21 cellular contexts compared by ENCODE assay signal in genomic region chrX:147763131-147763530, GRCh38.
"Had no signal": no experiment of that assay in that cellular context is flagged by ENCODE, and none has a peak within 500 bp of the region (broad histone marks: within the 10 kb centered on the region; RNA-seq: fewer than 3 reads in every experiment).

No MANE protein-coding gene starts in this region.

- ATAC-seq: gastroesophageal sphincter; heart left ventricle; left ventricle myocardium superior; natural killer cell treated with Interleukin-12 subunit alpha and Interleukin-12 subunit beta and Interleukin-15 and Interleukin-18, amount 100 ng/mL, for 72 hours; stimulated activated naive B cell treated with anti-CD40 and anti-IgM and Interleukin-4, amounts not matched to agents 10 μg/mL and 1 μg/mL and 100 μg/mL, for 72 hours had no signal

- H3K4me1 Mint-ChIP-seq: stimulated activated naive B cell treated with anti-CD40 and anti-IgM and Interleukin-4, amounts not matched to agents 10 μg/mL and 1 μg/mL and 100 μg/mL, for 72 hours had no signal

- H3K27ac ChIP-seq: epithelial cell of prostate, gastroesophageal sphincter, heart left ventricle, sigmoid colon, thoracic aorta, vagina had no signal

- H3K36me3 Mint-ChIP-seq: activated naive CD4-positive, alpha-beta T cell treated with anti-CD3 and anti-CD28 coated beads, Interleukin-2, amount 50 U/mL, for 72 hours; natural killer cell treated with Interleukin-12 subunit alpha and Interleukin-12 subunit beta and Interleukin-15 and Interleukin-18, amount 100 ng/mL, for 72 hours; stimulated activated naive B cell treated with anti-CD40 and anti-IgM and Interleukin-4, amounts not matched to agents 10 μg/mL and 1 μg/mL and 100 μg/mL, for 72 hours; type B pancreatic cell had no signal

- H3K27me3 Mint-ChIP-seq: progenitor cell of endocrine pancreas, type B pancreatic cell had no signal

- H3K4me3 Mint-ChIP-seq: natural killer cell treated with Interleukin-12 subunit alpha and Interleukin-12 subunit beta and Interleukin-15 and Interleukin-18, amount 100 ng/mL, for 72 hours; stimulated activated naive B cell treated with anti-CD40 and anti-IgM and Interleukin-4, amounts not matched to agents 10 μg/mL and 1 μg/mL and 100 μg/mL, for 72 hours; type B pancreatic cell had no signal

- H3K27ac Mint-ChIP-seq: activated naive CD4-positive, alpha-beta T cell treated with anti-CD3 and anti-CD28 coated beads, Interleukin-2, amount 50 U/mL, for 72 hours; natural killer cell treated with Interleukin-12 subunit alpha and Interleukin-12 subunit beta and Interleukin-15 and Interleukin-18, amount 100 ng/mL, for 72 hours; progenitor cell of endocrine pancreas; stimulated activated naive B cell treated with anti-CD40 and anti-IgM and Interleukin-4, amounts not matched to agents 10 μg/mL and 1 μg/mL and 100 μg/mL, for 72 hours; type B pancreatic cell had no signal

- H3K27me3 ChIP-seq: gastroesophageal sphincter, heart left ventricle, sigmoid colon, vagina had no signal

- DNase-seq: activated CD8-positive, alpha-beta memory T cell treated with anti-CD3 and anti-CD28 coated beads for 24 hours; activated gamma-delta T cell; amniotic stem cell; heart left ventricle; left ventricle myocardium superior; midbrain; retina; sigmoid colon; stimulated activated CD4-positive, alpha-beta T cell treated with anti-CD3 and anti-CD28 coated beads, Interleukin-15, amount 100 ng/mL, for 24 hours; stimulated activated naive B cell treated with anti-CD40 and anti-IgM and Interleukin-4, amounts not matched to agents 10 μg/mL and 1 μg/mL and 100 μg/mL, for 72 hours had no signal

- FAIRE-seq: bronchial epithelial cell, islet of Langerhans had no signal

- H3K36me3 ChIP-seq: gastroesophageal sphincter, heart left ventricle, sigmoid colon, thoracic aorta, vagina had no signal

- H3K4me1 ChIP-seq: gastroesophageal sphincter, heart left ventricle, sigmoid colon, vagina had no signal

- H3K4me3 ChIP-seq: gastroesophageal sphincter, heart left ventricle, sigmoid colon, smooth muscle cell, thoracic aorta, vagina had no signal

- H3K9me3 Mint-ChIP-seq: activated naive CD4-positive, alpha-beta T cell treated with anti-CD3 and anti-CD28 coated beads, Interleukin-2, amount 50 U/mL, for 72 hours; natural killer cell treated with Interleukin-12 subunit alpha and Interleukin-12 subunit beta and Interleukin-15 and Interleukin-18, amount 100 ng/mL, for 72 hours; stimulated activated naive B cell treated with anti-CD40 and anti-IgM and Interleukin-4, amounts not matched to agents 10 μg/mL and 1 μg/mL and 100 μg/mL, for 72 hours; type B pancreatic cell had no signal

- H3K9me3 ChIP-seq: gastroesophageal sphincter, heart left ventricle, sigmoid colon, thoracic aorta, vagina had no signal
